Comparison of ENCODE assay signal across 8 cellular contexts in genomic region chr6:13733178-13733851, GRCh38. TPM values are rescaled to one million over a fixed set of nuclear protein-coding genes. Genes with fewer than 3 reads are reported as not detected.
DNase-seq lines count a peak whose midpoint lies in the region; ATAC-seq and TF ChIP-seq lines count a peak whose summit lies in the region.

No MANE protein-coding gene starts in this region.

- H3K4me2 ChIP-seq in trophoblast cell (ENCODE audit: low read length), result no peak overlapping the region
- no peak overlapping the region for H3K4me2 ChIP-seq in MM.1S (ENCODE audit: low read depth, low read length)

- no peak overlapping the region for H4K12ac ChIP-seq in trophoblast cell (ENCODE audit: low read depth, low read length)

- H3K23ac ChIP-seq in trophoblast cell (ENCODE audit: low read length), result no peak overlapping the region

- H3K4me3 ChIP-seq in fibroblast of the aortic adventitia (ENCODE audit: low read depth, low read length), result peak overlapping the region; percentile 28
- H3K4me3 ChIP-seq in trophoblast cell (ENCODE audit: low read depth, low read length), result peak overlapping the region; percentile 12
- no peak overlapping the region for H3K4me3 ChIP-seq in MM.1S (ENCODE audit: low read length)

- no peak overlapping the region for H3K4ac ChIP-seq in trophoblast cell (ENCODE audit: low read depth, low read length)

- peaks cover 2% of the 10 kb centered on the region for H3K9me3 ChIP-seq in trophoblast cell (ENCODE audit: insufficient read depth, low read depth, low read length)
- no peaks in the 10 kb centered on the region for H3K9me3 ChIP-seq in MM.1S (replicated peaks; ENCODE audit: insufficient read depth, low read length)

- no peaks in the 10 kb centered on the region for H3K9me2 ChIP-seq in MM.1S (replicated peaks; ENCODE audit: insufficient read depth, low read length)

- no peak overlapping the region for H4K8ac ChIP-seq in trophoblast cell (ENCODE audit: low read depth, low read length)

- no peak for ATAC-seq in GM21447 (IDR thresholded peaks at IDR 0.05; ENCODE audit: unreplicated experiment)

- H3K27ac ChIP-seq in trophoblast cell (ENCODE audit: low read depth, low read length), result no peak overlapping the region
- H3K27ac ChIP-seq in MM.1S (ENCODE audit: low read length), result no peak overlapping the region

- H2AK5ac ChIP-seq in trophoblast cell (ENCODE audit: low read length), result no peak overlapping the region

- H3K36me3 ChIP-seq in trophoblast cell (ENCODE audit: control insufficient read depth in 1 of 2, insufficient read depth in 2 of 2, low read length in 2 of 2), result no peaks in the 10 kb centered on the region
- no peaks in the 10 kb centered on the region for H3K36me3 ChIP-seq in MM.1S (replicated peaks; ENCODE audit: insufficient read depth, low read length)

- DNase-seq in DMS 273 (lab: John Stamatoyannopoulos, UW; ENCODE audit: unreplicated experiment) (peak; percentile 88), NCI-H69 (lab: John Stamatoyannopoulos, UW) (peak; percentile 74), fibroblast of the aortic adventitia (ENCODE audit: low read depth) (peak; percentile 96), trophoblast cell (peak; percentile 30 to 54), MM.1S (no peak), NCI-H1694 treated with DMSO at 0.1 percent for 48 hours (lab: John Stamatoyannopoulos, UW) (no peak), islet precursor cell (no peak)

- H3K27me3 ChIP-seq in trophoblast cell (ENCODE audit: insufficient read depth, low read length), result no peaks in the 10 kb centered on the region
- no peaks in the 10 kb centered on the region for H3K27me3 ChIP-seq in MM.1S (replicated peaks; ENCODE audit: insufficient read depth, low read length)

- no CpG with 5 or more reads among the region's 15 CpGs for WGBS in trophoblast cell (ENCODE audit: extremely low coverage, insufficient coverage, insufficient read length)

- H3K4me1 ChIP-seq in trophoblast cell (ENCODE audit: control insufficient read depth in 1 of 2, insufficient read depth in 2 of 2, low read length in 2 of 2) (peaks cover 0 to 6% of the 10 kb centered on the region in 2 experiments), MM.1S (ENCODE audit: low read length) (no peaks in the 10 kb centered on the region)

- no peak overlapping the region for H4K91ac ChIP-seq in trophoblast cell (ENCODE audit: low read depth, low read length)

- no peak overlapping the region for H2BK12ac ChIP-seq in trophoblast cell (ENCODE audit: low read length)

- no peak overlapping the region for H3K14ac ChIP-seq in trophoblast cell (ENCODE audit: low read length)

- H2AFZ ChIP-seq in trophoblast cell (ENCODE audit: insufficient read depth, low read length, poor library complexity) (no peak overlapping the region), MM.1S (ENCODE audit: low read length) (no peak overlapping the region)

- no peaks in the 10 kb centered on the region for H3K79me1 ChIP-seq in trophoblast cell (ENCODE audit: low read length)

- H3K79me2 ChIP-seq in trophoblast cell (ENCODE audit: control insufficient read depth, insufficient read depth, low read length, poor library complexity), result no peaks in the 10 kb centered on the region
- H3K79me2 ChIP-seq in MM.1S (ENCODE audit: low read length), result no peaks in the 10 kb centered on the region

- no peaks in the 10 kb centered on the region for H4K20me1 ChIP-seq in MM.1S (ENCODE audit: insufficient read depth, low read length)

- H3K18ac ChIP-seq in trophoblast cell (ENCODE audit: low read length), result no peak overlapping the region

- H2BK5ac ChIP-seq in trophoblast cell (ENCODE audit: low read depth, low read length, poor library complexity), result no peak overlapping the region

- no peak for TF ChIP-seq CTCF in fibroblast of the aortic adventitia (IDR thresholded peaks at IDR 0.05; ENCODE audit: insufficient read depth, low read length)
- TF ChIP-seq CTCF in MM.1S (IDR thresholded peaks at IDR 0.05; ENCODE audit: low read length), result no peak

- H3K9ac ChIP-seq in trophoblast cell (ENCODE audit: low read length) (no peak overlapping the region), MM.1S (ENCODE audit: low read length) (no peak overlapping the region)

- no peaks in the 10 kb centered on the region for H3F3A ChIP-seq in MM.1S (ENCODE audit: insufficient read depth, low read length)

- H2BK120ac ChIP-seq in trophoblast cell (ENCODE audit: insufficient read depth, low read length, poor library complexity), result no peak overlapping the region

RNA-seq across cellular contexts. Expression of gene RANBP9, which starts 21.7 kb away (rescaled TPM):
- 21.1 and 35.5 TPM in 2 replicates for total RNA-seq in fibroblast of the aortic adventitia (ENCODE audit: low replicate concordance)
- polyA plus RNA-seq in trophoblast cell (2013), result 37.3 TPM in 2 replicates

Comparison
In these comparisons a context has a peak if more than half of its experiments do, and no peak if none do; other contexts are left out.
1. DNase-seq: peak in DMS 273 (single experiment), NCI-H69 (single experiment), fibroblast of the aortic adventitia (single experiment) and trophoblast cell (2 of 2); none in MM.1S (single experiment), NCI-H1694 treated with DMSO at 0.1 percent for 48 hours (single experiment) and islet precursor cell (single experiment).